10 cellular contexts compared by ENCODE assay signal in genomic region chr2:234823877-234824376, GRCh38.
DNase-seq lines count a peak whose midpoint lies in the region; ATAC-seq and TF ChIP-seq lines count a peak whose summit lies in the region.
"Had no signal": no experiment of that assay in that cellular context is flagged by ENCODE, and none has a peak within 500 bp of the region (broad histone marks: within the 10 kb centered on the region; RNA-seq: fewer than 3 reads in every experiment).

No MANE protein-coding gene starts in this region.

- no peak overlapping the region for H3K27ac Mint-ChIP-seq in HFFc6
- H3K27ac Mint-ChIP-seq: activated naive CD8-positive, alpha-beta T cell had no signal

- H3K4me1 ChIP-seq in breast epithelium (no peaks in the 10 kb centered on the region), suprapubic skin (peaks cover 5% of the 10 kb centered on the region)

- TF ChIP-seq POLR2A in breast epithelium (IDR thresholded peaks at IDR 0.05) = no peak
- no peak for TF ChIP-seq POLR2A in suprapubic skin (IDR thresholded peaks at IDR 0.05)

- H3K36me3 ChIP-seq in breast epithelium (no peaks in the 10 kb centered on the region), suprapubic skin (no peaks in the 10 kb centered on the region)

- WGBS in suprapubic skin = 56% methylated on average over 2 of the region's 2 CpGs

- no peak overlapping the region for H3K4me3 Mint-ChIP-seq in HFFc6
- H3K4me3 Mint-ChIP-seq: activated naive CD8-positive, alpha-beta T cell had no signal

- TF ChIP-seq EP300 in suprapubic skin (IDR thresholded peaks at IDR 0.05) = no peak

- no peaks in the 10 kb centered on the region for H3K36me3 Mint-ChIP-seq in HFFc6 (ENCODE audit: low read depth)
- H3K36me3 Mint-ChIP-seq: activated naive CD8-positive, alpha-beta T cell had no signal

- H3K4me1 Mint-ChIP-seq in HFFc6 (ENCODE audit: low read depth) = no peaks in the 10 kb centered on the region

- TF ChIP-seq CTCF in HFFc6 (IDR thresholded peaks at IDR 0.05) = no peak; the same call in 1 of the 2 replicates
- TF ChIP-seq CTCF in breast epithelium (IDR thresholded peaks at IDR 0.05) = no peak
- no peak for TF ChIP-seq CTCF in suprapubic skin (IDR thresholded peaks at IDR 0.05)

- no peak for ATAC-seq in GM21576 (IDR thresholded peaks at IDR 0.05; ENCODE audit: unreplicated experiment)

- no peaks in the 10 kb centered on the region for H3K27me3 ChIP-seq in breast epithelium
- no peaks in the 10 kb centered on the region for H3K27me3 ChIP-seq in suprapubic skin

- intact Hi-C loops in breast epithelium (cut with DNase I; ENCODE audit: low total_unique reads) = no loop called here

- H3K9me3 Mint-ChIP-seq in HFFc6 = no peaks in the 10 kb centered on the region

- H3K4me3 ChIP-seq in breast epithelium (no peak overlapping the region), suprapubic skin (no peak overlapping the region)

- H3K9me3 ChIP-seq in breast epithelium (no peaks in the 10 kb centered on the region), suprapubic skin (no peaks in the 10 kb centered on the region)

- H3K27me3 Mint-ChIP-seq in HFFc6 (ENCODE audit: insufficient read depth) = no peaks in the 10 kb centered on the region

- DNase-seq in HFFc6 (peak; percentile 92), breast epithelium (ENCODE audit: low spot score in 2 of 2) (no peak), islet precursor cell (peak; percentile 80), suprapubic skin (ENCODE audit: low spot score in 2 of 2) (no peak), NAMALWA (ENCODE audit: low spot score) (no peak), KG1 (lab: John Stamatoyannopoulos, UW) (no peak)
- DNase-seq in effector CD4-positive, alpha-beta T cell = no peak
- DNase-seq: NCI-H1417 treated with DMSO at 0.1 percent for 48 hours had no signal

- peak overlapping the region; percentile 15 to 40 for H3K27ac ChIP-seq in breast epithelium
- peak overlapping the region; percentile 65 for H3K27ac ChIP-seq in suprapubic skin

Comparison
In these comparisons a context has a peak if more than half of its experiments do, and no peak if none do; other contexts are left out.
1. DNase-seq: peak in HFFc6 (single experiment) and islet precursor cell (single experiment); none in breast epithelium (0 of 2), suprapubic skin (0 of 2), effector CD4-positive, alpha-beta T cell (single experiment), NAMALWA (single experiment) and KG1 (single experiment).